9 cellular contexts compared by ENCODE assay signal in genomic region chr13:96837809-96838208, GRCh38.
"Had no signal": no experiment of that assay in that cellular context is flagged by ENCODE, and none has a peak within 500 bp of the region (broad histone marks: within the 10 kb centered on the region; RNA-seq: fewer than 3 reads in every experiment).

No MANE protein-coding gene starts in this region.

- H3K4me3 ChIP-seq: GM23248, GM23338, HAP-1 had no signal

- ATAC-seq: GM23338, HCT116 had no signal

- H3K27ac ChIP-seq: GM23248 had no signal

- H2AFZ ChIP-seq: GM23248, GM23338 had no signal

- H3K9me3 ChIP-seq: HAP-1 had no signal

- H3K36me3 ChIP-seq: HAP-1 had no signal

- H3K4me1 ChIP-seq: HAP-1 had no signal

- H3K4me2 ChIP-seq: GM23338 had no signal

- H3K9ac ChIP-seq: GM23248 had no signal

- DNase-seq: GM23248, GOT3, H7, H9, HCEC 1CT, HFFc6 had no signal
